7 cellular contexts compared by ENCODE assay signal in genomic region chr1:231029247-231029646, GRCh38. TPM values are rescaled to one million over a fixed set of nuclear protein-coding genes. Genes with fewer than 3 reads are reported as not detected.
A peak's percentile ranks its signal among the peaks of the same experiment; 100 is the strongest.
DNase-seq lines count a peak whose midpoint lies in the region; ATAC-seq, FAIRE-seq and TF ChIP-seq lines count a peak whose summit lies in the region.
"Not testable (repeated sequence)": the region's sequence is repeated elsewhere in the genome, so short reads cannot be mapped to it uniquely, and the experiment has no call there.

No MANE protein-coding gene starts in this region.

- 89% methylated on average over 4 of the region's 4 CpGs for WGBS in K562 (ENCODE audit: insufficient coverage, low coverage, missing lambda C conversion rate)
- 91 to 92% methylated on average over 4 of the region's 4 CpGs for WGBS in heart right ventricle, 2 donors
- WGBS in upper lobe of left lung, 2 donors = 83 to 95% methylated on average over 4 of the region's 4 CpGs

- peaks cover 59% of the 10 kb centered on the region for H3K79me2 ChIP-seq in K562 (ENCODE audit: control insufficient read depth, insufficient read depth, low read length)
- H3K79me2 ChIP-seq in endothelial cell of umbilical vein (ENCODE audit: control insufficient read depth, insufficient read depth, low read length) = not testable (repeated sequence)

- not testable (repeated sequence) for H3K36me3 ChIP-seq in BLaER1; endothelial cell of umbilical vein (ENCODE audit: control insufficient read depth in 2 of 2, extremely low read depth in 1 of 2, insufficient read depth in 2 of 2, low read length in 2 of 2); heart right ventricle; lower lobe of right lung; upper lobe of left lung
- peaks cover 0 to 11% of the 10 kb centered on the region in 2 experiments; a peak in 1 of 3 replicates for H3K36me3 ChIP-seq in HEK293 (ENCODE audit: control insufficient read depth in 2 of 2, insufficient read depth in 1 of 2, low read length in 2 of 2)
- H3K36me3 ChIP-seq in K562 (ENCODE audit: control insufficient read depth, insufficient read depth, low read length) = peaks cover 36% of the 10 kb centered on the region; the same call in 1 of the 3 replicates

- not testable (repeated sequence) for TF ChIP-seq POLR2A in K562 (conservative IDR thresholded peaks at IDR 0.05); endothelial cell of umbilical vein (IDR thresholded peaks at IDR 0.05; ENCODE audit: low read depth, low read length); upper lobe of left lung (IDR thresholded peaks at IDR 0.05)

- peak overlapping the region; percentile 74 for H3K4me2 ChIP-seq in BLaER1
- not testable (repeated sequence) for H3K4me2 ChIP-seq in K562 (ENCODE audit: insufficient read depth, low read length); endothelial cell of umbilical vein (ENCODE audit: insufficient read depth, low read length)

- H3K9me3 ChIP-seq in BLaER1; HEK293 (ENCODE audit: control insufficient read depth, insufficient read depth, low read depth, low read length); K562 (replicated peaks; ENCODE audit: control insufficient read depth, insufficient read depth, low read depth, low read length); endothelial cell of umbilical vein (replicated peaks; ENCODE audit: control insufficient read depth, insufficient read depth, low read length); heart right ventricle; lower lobe of right lung; upper lobe of left lung: not testable (repeated sequence)

- not testable (repeated sequence) for H3K9ac ChIP-seq in BLaER1; K562 (ENCODE audit: insufficient read depth in 1 of 2, low read depth in 2 of 2, low read length in 2 of 2); endothelial cell of umbilical vein (replicated peaks; ENCODE audit: extremely low read depth, insufficient read depth, low read length)

- POLR2A ChIA-PET in HEK293 (lab: Yijun Ruan, JAX); K562 (lab: Yijun Ruan, JAX): not testable (repeated sequence)
- POLR2A ChIA-PET in endothelial cell of umbilical vein (lab: Charles Lee) = interaction anchor here (1.2 kb wide), 1 partner anchor 41 kb away, joined by 4 read pairs; no protein-coding TSS in a partner anchor

- in situ Hi-C loops in K562 (cut with MboI) = not testable (repeated sequence)

- not testable (repeated sequence) for TF ChIP-seq RAD21 in K562 (CRISPR knock-in tag; conservative IDR thresholded peaks at IDR 0.05 in 1 of 2, IDR thresholded peaks at IDR 0.05 in 1 of 2)

- dilution Hi-C loops in endothelial cell of umbilical vein (cut with MboI; ENCODE audit: extremely low pct_ligation_motif_present, low sequenced_read_pairs) = not testable (repeated sequence)

- not testable (repeated sequence) for BruUV-seq in K562 (replicated peaks; lab: Mats Ljungman, UMichigan); endothelial cell of umbilical vein (replicated peaks; lab: Mats Ljungman, UMichigan)

- not testable (repeated sequence) for FAIRE-seq in K562 (lab: Jason Lieb, UNC); endothelial cell of umbilical vein (lab: Jason Lieb, UNC)

- not testable (repeated sequence) for DNase-seq in K562 (ENCODE audit: extremely low read depth in 1 of 4, low spot score in 3 of 4); endothelial cell of umbilical vein (ENCODE audit: low read depth, low spot score); heart right ventricle; lower lobe of right lung; upper lobe of left lung

- not testable (repeated sequence) for H3K27me3 ChIP-seq in BLaER1; K562 (ENCODE audit: control insufficient read depth in 2 of 2, insufficient read depth in 2 of 2, low read length in 2 of 2); endothelial cell of umbilical vein (ENCODE audit: control insufficient read depth in 2 of 2, insufficient read depth in 2 of 2, low read length in 2 of 2); heart right ventricle; lower lobe of right lung (ENCODE audit: low read depth); upper lobe of left lung

- H3K27ac ChIP-seq in BLaER1 (0 out of 2 replicates have a peak overlapping the region, but pooled peaks have one; percentile 32), endothelial cell of umbilical vein (ENCODE audit: insufficient read depth, low read depth, low read length) (peak overlapping the region; percentile 45), heart right ventricle (peak overlapping the region in 6 of 10 donors; percentile 17 to 69 (median 40)), lower lobe of right lung (peak overlapping the region; percentile 60), upper lobe of left lung (peak overlapping the region in 3 of 4 donors; percentile 50 to 70 (median 66))
- not testable (repeated sequence) for H3K27ac ChIP-seq in HEK293 (ENCODE audit: extremely low read depth, low read depth, low read length); K562 (ENCODE audit: extremely low read depth, low read depth, low read length)

- H3K4me3 ChIP-seq in BLaER1; HEK293 (ENCODE audit: low read depth, low read length); K562; endothelial cell of umbilical vein (replicated peaks in 1 of 3; ENCODE audit: insufficient read depth in 1 of 3, low read depth in 1 of 3, low read length in 3 of 3); heart right ventricle; lower lobe of right lung; upper lobe of left lung: not testable (repeated sequence)

- H2AFZ ChIP-seq in K562 (ENCODE audit: low read depth, low read length); endothelial cell of umbilical vein (ENCODE audit: low read depth, low read length): not testable (repeated sequence)

- H4K20me1 ChIP-seq in BLaER1 (peaks cover 52% of the 10 kb centered on the region), K562 (replicated peaks; ENCODE audit: control insufficient read depth, insufficient read depth, low read length) (peaks cover 23% of the 10 kb centered on the region; the same call in 1 of the 2 replicates)
- H4K20me1 ChIP-seq in endothelial cell of umbilical vein (replicated peaks; ENCODE audit: control insufficient read depth, extremely low read depth, insufficient read depth, low read length) = not testable (repeated sequence)

- H3K4me1 ChIP-seq in BLaER1 (peaks cover 60% of the 10 kb centered on the region), endothelial cell of umbilical vein (ENCODE audit: control insufficient read depth, extremely low read depth, insufficient read depth, low read length) (peaks cover 16% of the 10 kb centered on the region), heart right ventricle (peaks cover 0 to 23% (median 8%) of the 10 kb centered on the region in 9 donors), lower lobe of right lung (peaks cover 33% of the 10 kb centered on the region), upper lobe of left lung (peaks cover 0 to 35% (median 25%) of the 10 kb centered on the region in 4 donors)
- H3K4me1 ChIP-seq in HEK293 (ENCODE audit: control insufficient read depth, insufficient read depth, low read length); K562 (replicated peaks in 1 of 2; ENCODE audit: control insufficient read depth in 2 of 2, insufficient read depth in 2 of 2, low read length in 2 of 2): not testable (repeated sequence)

- not testable (repeated sequence) for H3K9me1 ChIP-seq in K562 (ENCODE audit: control insufficient read depth, insufficient read depth, low read length); endothelial cell of umbilical vein (replicated peaks; ENCODE audit: control insufficient read depth, extremely low read depth, insufficient read depth, low read length)

- ATAC-seq in K562; heart right ventricle; lower lobe of right lung; upper lobe of left lung (ENCODE audit: low FRiP score in 2 of 2): not testable (repeated sequence)

- CTCF ChIA-PET in HEK293 (lab: Yijun Ruan, JAX) = interaction anchor here (0.6 kb wide), 1 partner anchor 52 kb away, joined by 3 read pairs; no protein-coding TSS in a partner anchor
- CTCF ChIA-PET in K562 (lab: Yijun Ruan, JAX; ENCODE audit: low intra/inter-chr PET ratio) = not testable (repeated sequence)
- CTCF ChIA-PET in endothelial cell of umbilical vein (lab: Charles Lee) = interaction anchor here (1.0 kb wide), 1 partner anchor 12 kb away, joined by 4 read pairs; no protein-coding TSS in a partner anchor

- TF ChIP-seq CTCF in HEK293 (tag by site-specific recombination; IDR thresholded peaks at IDR 0.05); K562 (IDR thresholded peaks at IDR 0.05 in 2 of 3, conservative IDR thresholded peaks at IDR 0.05 in 1 of 3; ENCODE audit: insufficient read depth in 2 of 3, low read depth in 1 of 3, low read length in 3 of 3); endothelial cell of umbilical vein (IDR thresholded peaks at IDR 0.05; ENCODE audit: extremely low read depth in 1 of 2, insufficient read depth in 1 of 2, low read depth in 1 of 2, low read length in 2 of 2); heart right ventricle (IDR thresholded peaks at IDR 0.05); lower lobe of right lung (IDR thresholded peaks at IDR 0.05); upper lobe of left lung (IDR thresholded peaks at IDR 0.05): not testable (repeated sequence)

- intact Hi-C loops in K562 (cut with micrococcal nuclease); heart right ventricle (cut with DNase I); lower lobe of right lung (cut with DNase I): not testable (repeated sequence)
- intact Hi-C loops in endothelial cell of umbilical vein (cut with micrococcal nuclease) = loop anchor here (2.0 to 5.0 kb wide), 4 partner anchors 64 to 162 kb away; partner anchors contain the start of gene TRIM67

- not testable (repeated sequence) for TF ChIP-seq EP300 in K562 (IDR thresholded peaks at IDR 0.05; ENCODE audit: low read length); upper lobe of left lung (IDR thresholded peaks at IDR 0.05)

RNA-seq across cellular contexts. Expression of gene FAM89A, which starts 10.8 kb away (rescaled TPM):
- 18.2 and 25.0 TPM in 2 replicates for total RNA-seq in K562 (2011; cell fraction: chromatin; rRNA removed; ENCODE audit: low replicate concordance)
- total RNA-seq in K562 (2011; cell fraction: nucleolus; rRNA removed) = 12.5 and 13.6 TPM in 2 replicates
- 18.5 and 25.7 TPM in 2 replicates for total RNA-seq in K562 (2011; cell fraction: nucleoplasm; rRNA removed)
- 66.2 TPM in 2 replicates for total RNA-seq in K562 (2014; rRNA removed)
- 43.3 and 43.5 TPM in 2 replicates for total RNA-seq in K562 (2014; rRNA removed; fragmentation: Illumina TruSeq; extraction: Trizol)
- 25.1 and 29.3 TPM in 2 replicates for total RNA-seq in K562 (2015; rRNA removed; fragmentation: Illumina TruSeq; extraction: Trizol)
- 56.5 and 56.9 TPM in 2 replicates for total RNA-seq in K562 (2021)
- polyA plus RNA-seq in K562 (2011; rRNA removed) = 25.6 and 45.4 TPM in 2 replicates
- polyA plus RNA-seq in K562 (2011; cell fraction: cytosol; rRNA removed) = 26.9 and 37.2 TPM in 2 replicates
- polyA plus RNA-seq in K562 (2011; cell fraction: nucleus; rRNA removed) = 11.3 and 14.9 TPM in 2 replicates
- 41.1 and 110 TPM in 2 replicates for polyA plus RNA-seq in K562 (2012)
- 41.0 and 42.1 TPM in 2 replicates for polyA plus RNA-seq in K562 (2014; fragmentation: Illumina TruSeq; extraction: Trizol)
- polyA plus RNA-seq in K562 (2014; fragmentation: Nextera tagmentation; extraction: Ambion mirVana) = 10 to 100 TPM in 1 of 2 experiments, 1 to 10 TPM in 1; 8.7 to 13.3 TPM
- polyA plus RNA-seq in K562 (2014; rRNA removed) = 54.5 and 56.0 TPM in 2 replicates
- polyA minus RNA-seq in K562 (2011; rRNA and poly(A)+ RNA removed) = 21.1 and 30.9 TPM in 2 replicates
- 6.7 and 15.0 TPM in 2 replicates for polyA minus RNA-seq in K562 (2011; cell fraction: cytosol; rRNA and poly(A)+ RNA removed)
- polyA minus RNA-seq in K562 (2011; cell fraction: nucleus; rRNA and poly(A)+ RNA removed) = 8.4 and 9.6 TPM in 2 replicates
- 13.6 and 24.0 TPM in 2 replicates for total RNA-seq in endothelial cell of umbilical vein
- 20.9 and 21.0 TPM in 2 replicates for polyA plus RNA-seq in endothelial cell of umbilical vein
- polyA plus RNA-seq in endothelial cell of umbilical vein (2011; cell fraction: cytosol; rRNA removed) = 11.4 and 12.5 TPM in 2 replicates
- polyA plus RNA-seq in endothelial cell of umbilical vein (2011; cell fraction: nucleus; rRNA removed) = 4.9 and 6.5 TPM in 2 replicates
- polyA plus RNA-seq in endothelial cell of umbilical vein (2012) = 1.8 and 4.4 TPM in 2 replicates
- polyA minus RNA-seq in endothelial cell of umbilical vein = 15.0 and 19.2 TPM in 2 replicates
- polyA minus RNA-seq in endothelial cell of umbilical vein (2011; cell fraction: cytosol; rRNA and poly(A)+ RNA removed) = not detected
- polyA minus RNA-seq in endothelial cell of umbilical vein (2011; cell fraction: nucleus; rRNA and poly(A)+ RNA removed) = 7.9 and 8.0 TPM in 2 replicates
- 10 to 100 TPM in 1 of 10 donors, 1 to 10 TPM in 9; 4.1 to 14.3 (median 5.3) TPM for total RNA-seq in heart right ventricle
- polyA plus RNA-seq in heart right ventricle = 1 to 10 TPM; 4.8 to 9.9 TPM
- 54.6 TPM for total RNA-seq in lower lobe of right lung
- 10 to 100 TPM; 17.8 to 64.5 (median 39.3) TPM for total RNA-seq in upper lobe of left lung

RNA-seq across cellular contexts. Expression of gene ARV1, which starts 50.4 kb away (rescaled TPM):
- 34.0 and 60.9 TPM in 2 replicates for total RNA-seq in K562 (2011; cell fraction: chromatin; rRNA removed; ENCODE audit: low replicate concordance)
- 35.9 and 44.0 TPM in 2 replicates for total RNA-seq in K562 (2011; cell fraction: nucleolus; rRNA removed)
- total RNA-seq in K562 (2011; cell fraction: nucleoplasm; rRNA removed) = 68.0 and 76.8 TPM in 2 replicates
- total RNA-seq in K562 (2014; rRNA removed) (54.8 and 66.6 TPM in 2 replicates), K562 (2014; rRNA removed; fragmentation: Illumina TruSeq; extraction: Trizol) (85.3 and 92.3 TPM in 2 replicates), K562 (2015; rRNA removed; fragmentation: Illumina TruSeq; extraction: Trizol) (70.0 and 74.0 TPM in 2 replicates), K562 (2021) (63.5 and 65.5 TPM in 2 replicates), endothelial cell of umbilical vein (10.7 and 12.5 TPM in 2 replicates), heart right ventricle (10 to 100 TPM; 19.8 to 28.3 (median 26.0) TPM), lower lobe of right lung (18.4 TPM), upper lobe of left lung (10 to 100 TPM in 5 of 6 donors, 1 to 10 TPM in 1; 2.3 to 25.2 (median 19.6) TPM)
- polyA plus RNA-seq in K562 (2011; rRNA removed) (101 and 139 TPM in 2 replicates), K562 (2014; fragmentation: Illumina TruSeq; extraction: Trizol) (110 and 129 TPM in 2 replicates), K562 (2014; fragmentation: Nextera tagmentation; extraction: Ambion mirVana) (10 to 100 TPM; 61.9 to 71.0 TPM), K562 (2014; rRNA removed) (117 and 128 TPM in 2 replicates), endothelial cell of umbilical vein (10.8 and 14.0 TPM in 2 replicates), heart right ventricle (10 to 100 TPM; 26.9 to 60.3 TPM)
- polyA plus RNA-seq in K562 (2011; cell fraction: cytosol; rRNA removed) = 40.2 and 61.9 TPM in 2 replicates
- polyA plus RNA-seq in K562 (2011; cell fraction: nucleus; rRNA removed) = 45.5 and 69.3 TPM in 2 replicates
- polyA plus RNA-seq in K562 (2012) = 68.8 and 104 TPM in 2 replicates
- 49.0 and 59.1 TPM in 2 replicates for polyA minus RNA-seq in K562 (2011; rRNA and poly(A)+ RNA removed)
- 18.5 and 25.1 TPM in 2 replicates for polyA minus RNA-seq in K562 (2011; cell fraction: cytosol; rRNA and poly(A)+ RNA removed)
- 12.0 and 15.7 TPM in 2 replicates for polyA minus RNA-seq in K562 (2011; cell fraction: nucleus; rRNA and poly(A)+ RNA removed)
- 19.5 TPM in 2 replicates for polyA plus RNA-seq in endothelial cell of umbilical vein (2011; cell fraction: cytosol; rRNA removed)
- polyA plus RNA-seq in endothelial cell of umbilical vein (2011; cell fraction: nucleus; rRNA removed) = 6.6 and 10.7 TPM in 2 replicates
- 12.5 and 14.3 TPM in 2 replicates for polyA plus RNA-seq in endothelial cell of umbilical vein (2012)
- 7.1 and 11.4 TPM in 2 replicates for polyA minus RNA-seq in endothelial cell of umbilical vein
- polyA minus RNA-seq in endothelial cell of umbilical vein (2011; cell fraction: cytosol; rRNA and poly(A)+ RNA removed) = 8.9 TPM
- 2.0 and 3.2 TPM in 2 replicates for polyA minus RNA-seq in endothelial cell of umbilical vein (2011; cell fraction: nucleus; rRNA and poly(A)+ RNA removed)

RNA-seq across cellular contexts. Expression of gene TTC13, which starts 50.6 kb away (rescaled TPM):
- 12.9 and 36.9 TPM in 2 replicates for total RNA-seq in K562 (2011; cell fraction: chromatin; rRNA removed; ENCODE audit: low replicate concordance)
- total RNA-seq in K562 (2011; cell fraction: nucleolus; rRNA removed) = 7.5 and 12.8 TPM in 2 replicates
- total RNA-seq in K562 (2011; cell fraction: nucleoplasm; rRNA removed) = 15.6 and 17.7 TPM in 2 replicates
- 6.2 and 7.9 TPM in 2 replicates for total RNA-seq in K562 (2014; rRNA removed)
- total RNA-seq in K562 (2014; rRNA removed; fragmentation: Illumina TruSeq; extraction: Trizol) = 7.6 and 9.1 TPM in 2 replicates
- 9.0 and 12.2 TPM in 2 replicates for total RNA-seq in K562 (2015; rRNA removed; fragmentation: Illumina TruSeq; extraction: Trizol)
- total RNA-seq in K562 (2021) = 10.9 and 12.3 TPM in 2 replicates
- 7.4 and 9.6 TPM in 2 replicates for polyA plus RNA-seq in K562 (2011; rRNA removed)
- polyA plus RNA-seq in K562 (2011; cell fraction: cytosol; rRNA removed) = 2.2 and 2.5 TPM in 2 replicates
- polyA plus RNA-seq in K562 (2011; cell fraction: nucleus; rRNA removed) = 23.4 and 28.7 TPM in 2 replicates
- 8.7 and 13.9 TPM in 2 replicates for polyA plus RNA-seq in K562 (2012)
- polyA plus RNA-seq in K562 (2014; fragmentation: Illumina TruSeq; extraction: Trizol) = 10.4 and 13.8 TPM in 2 replicates
- 1 to 10 TPM; 1.7 to 2.2 TPM for polyA plus RNA-seq in K562 (2014; fragmentation: Nextera tagmentation; extraction: Ambion mirVana)
- 9.6 and 11.4 TPM in 2 replicates for polyA plus RNA-seq in K562 (2014; rRNA removed)
- 13.1 and 17.5 TPM in 2 replicates for polyA minus RNA-seq in K562 (2011; rRNA and poly(A)+ RNA removed)
- polyA minus RNA-seq in K562 (2011; cell fraction: cytosol; rRNA and poly(A)+ RNA removed) = 4.4 and 6.1 TPM in 2 replicates
- 21.4 and 25.0 TPM in 2 replicates for polyA minus RNA-seq in K562 (2011; cell fraction: nucleus; rRNA and poly(A)+ RNA removed)
- 22.2 and 23.9 TPM in 2 replicates for total RNA-seq in endothelial cell of umbilical vein
- polyA plus RNA-seq in endothelial cell of umbilical vein = 6.8 and 8.8 TPM in 2 replicates
- 6.9 and 7.5 TPM in 2 replicates for polyA plus RNA-seq in endothelial cell of umbilical vein (2011; cell fraction: cytosol; rRNA removed)
- 41.5 and 43.7 TPM in 2 replicates for polyA plus RNA-seq in endothelial cell of umbilical vein (2011; cell fraction: nucleus; rRNA removed)
- 12.7 and 15.8 TPM in 2 replicates for polyA plus RNA-seq in endothelial cell of umbilical vein (2012)
- 18.8 and 22.1 TPM in 2 replicates for polyA minus RNA-seq in endothelial cell of umbilical vein
- polyA minus RNA-seq in endothelial cell of umbilical vein (2011; cell fraction: cytosol; rRNA and poly(A)+ RNA removed) = 6.5 TPM
- 15.1 and 26.5 TPM in 2 replicates for polyA minus RNA-seq in endothelial cell of umbilical vein (2011; cell fraction: nucleus; rRNA and poly(A)+ RNA removed)
- total RNA-seq in heart right ventricle = 1 to 10 TPM; 4.3 to 9.5 (median 7.3) TPM
- polyA plus RNA-seq in heart right ventricle = 1 to 10 TPM; 5.8 to 9.2 TPM
- total RNA-seq in lower lobe of right lung = 17.0 TPM
- 10 to 100 TPM; 18.6 to 41.9 (median 33.3) TPM for total RNA-seq in upper lobe of left lung
